1 cellular context compared by ENCODE assay signal in the genomic region with DNA sequence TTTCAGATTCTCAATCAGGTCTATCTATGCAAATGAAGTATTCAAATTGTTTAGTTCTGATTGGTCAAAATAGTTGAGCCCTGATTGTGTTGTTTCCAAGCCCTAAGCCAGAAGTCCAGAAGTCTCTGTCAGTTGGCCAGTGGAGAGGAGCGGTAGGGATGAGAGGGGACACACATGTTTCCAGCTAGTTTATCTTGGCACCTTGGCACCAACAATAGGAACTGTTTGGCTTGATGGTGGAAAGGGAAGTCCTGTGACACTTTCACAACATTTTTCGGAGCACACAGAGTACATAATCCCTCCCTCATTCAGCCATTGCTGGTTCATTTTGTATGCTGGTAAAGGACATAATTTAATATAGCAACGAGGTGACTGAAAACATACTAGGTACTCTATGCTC.
A peak's percentile ranks its signal among the peaks of the same experiment; 100 is the strongest.
TF ChIP-seq lines count a peak whose summit lies in the region.

No MANE protein-coding gene starts in this region.

TF ChIP-seq in liver, 16 proteins besides CTCF, POLR2A, EP300 and RAD21 (continued from another document):
- TF ChIP-seq, protein P1, sequence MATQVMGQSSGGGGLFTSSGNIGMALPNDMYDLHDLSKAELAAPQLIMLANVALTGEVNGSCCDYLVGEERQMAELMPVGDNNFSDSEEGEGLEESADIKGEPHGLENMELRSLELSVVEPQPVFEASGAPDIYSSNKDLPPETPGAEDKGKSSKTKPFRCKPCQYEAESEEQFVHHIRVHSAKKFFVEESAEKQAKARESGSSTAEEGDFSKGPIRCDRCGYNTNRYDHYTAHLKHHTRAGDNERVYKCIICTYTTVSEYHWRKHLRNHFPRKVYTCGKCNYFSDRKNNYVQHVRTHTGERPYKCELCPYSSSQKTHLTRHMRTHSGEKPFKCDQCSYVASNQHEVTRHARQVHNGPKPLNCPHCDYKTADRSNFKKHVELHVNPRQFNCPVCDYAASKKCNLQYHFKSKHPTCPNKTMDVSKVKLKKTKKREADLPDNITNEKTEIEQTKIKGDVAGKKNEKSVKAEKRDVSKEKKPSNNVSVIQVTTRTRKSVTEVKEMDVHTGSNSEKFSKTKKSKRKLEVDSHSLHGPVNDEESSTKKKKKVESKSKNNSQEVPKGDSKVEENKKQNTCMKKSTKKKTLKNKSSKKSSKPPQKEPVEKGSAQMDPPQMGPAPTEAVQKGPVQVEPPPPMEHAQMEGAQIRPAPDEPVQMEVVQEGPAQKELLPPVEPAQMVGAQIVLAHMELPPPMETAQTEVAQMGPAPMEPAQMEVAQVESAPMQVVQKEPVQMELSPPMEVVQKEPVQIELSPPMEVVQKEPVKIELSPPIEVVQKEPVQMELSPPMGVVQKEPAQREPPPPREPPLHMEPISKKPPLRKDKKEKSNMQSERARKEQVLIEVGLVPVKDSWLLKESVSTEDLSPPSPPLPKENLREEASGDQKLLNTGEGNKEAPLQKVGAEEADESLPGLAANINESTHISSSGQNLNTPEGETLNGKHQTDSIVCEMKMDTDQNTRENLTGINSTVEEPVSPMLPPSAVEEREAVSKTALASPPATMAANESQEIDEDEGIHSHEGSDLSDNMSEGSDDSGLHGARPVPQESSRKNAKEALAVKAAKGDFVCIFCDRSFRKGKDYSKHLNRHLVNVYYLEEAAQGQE (IDR thresholded peaks at IDR 0.05) = peak; percentile 32
- peak; percentile 42 for TF ChIP-seq FOXA1 (IDR thresholded peaks at IDR 0.05)
- peak in 1 of 2 donors; percentile 28 for TF ChIP-seq JUND (IDR thresholded peaks at IDR 0.05)
- no peak for TF ChIP-seq HNF4G (IDR thresholded peaks at IDR 0.05)
- TF ChIP-seq YY1 (IDR thresholded peaks at IDR 0.05) = peak; percentile 90
- TF ChIP-seq, protein P2, sequence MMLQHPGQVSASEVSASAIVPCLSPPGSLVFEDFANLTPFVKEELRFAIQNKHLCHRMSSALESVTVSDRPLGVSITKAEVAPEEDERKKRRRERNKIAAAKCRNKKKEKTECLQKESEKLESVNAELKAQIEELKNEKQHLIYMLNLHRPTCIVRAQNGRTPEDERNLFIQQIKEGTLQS (IDR thresholded peaks at IDR 0.05) = no peak
- peak; percentile 51 for TF ChIP-seq SP1 (IDR thresholded peaks at IDR 0.05)
- no peak for TF ChIP-seq NR2F2 (IDR thresholded peaks at IDR 0.05)
- peak in 1 of 2 donors; percentile 24 for TF ChIP-seq GABPA (IDR thresholded peaks at IDR 0.05 in 1 of 2, conservative IDR thresholded peaks at IDR 0.05 in 1 of 2)
- peak in 1 of 2 donors; percentile 30 for TF ChIP-seq EGR1 (IDR thresholded peaks at IDR 0.05; ENCODE audit: low read depth in 2 of 2)
- peak; percentile 28 to 65 for TF ChIP-seq RXRA (IDR thresholded peaks at IDR 0.05)
- TF ChIP-seq TAF1 (conservative IDR thresholded peaks at IDR 0.05) = no peak
- TF ChIP-seq, protein P3, sequence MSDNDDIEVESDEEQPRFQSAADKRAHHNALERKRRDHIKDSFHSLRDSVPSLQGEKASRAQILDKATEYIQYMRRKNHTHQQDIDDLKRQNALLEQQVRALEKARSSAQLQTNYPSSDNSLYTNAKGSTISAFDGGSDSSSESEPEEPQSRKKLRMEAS (IDR thresholded peaks at IDR 0.05) = peak; percentile 42
- peak; percentile 56 to 75 for TF ChIP-seq HNF4A (conservative IDR thresholded peaks at IDR 0.05)
TF ChIP-seq in liver: peak in this region for 12.
